19 cellular contexts compared by ENCODE assay signal in genomic region chr13:19283836-19284235, GRCh38.
"Had no signal": no experiment of that assay in that cellular context is flagged by ENCODE, and none has a peak within 500 bp of the region (broad histone marks: within the 10 kb centered on the region; RNA-seq: fewer than 3 reads in every experiment).

No MANE protein-coding gene starts in this region.

- H3K27me3 ChIP-seq: colonic mucosa, esophagus muscularis mucosa, foreskin keratinocyte, gastroesophageal sphincter, heart left ventricle, hepatocyte had no signal

- H3K4me3 ChIP-seq: colonic mucosa, esophagus muscularis mucosa, gastroesophageal sphincter, heart left ventricle, hepatocyte, mucosa of descending colon had no signal

- H3K27ac ChIP-seq: colonic mucosa, esophagus muscularis mucosa, foreskin keratinocyte, gastroesophageal sphincter, heart left ventricle, hepatocyte had no signal

- H3K4me1 ChIP-seq: colonic mucosa, esophagus muscularis mucosa, foreskin keratinocyte, gastroesophageal sphincter, heart left ventricle had no signal

- ATAC-seq: foreskin keratinocyte, gastroesophageal sphincter, heart left ventricle, left colon, left lobe of liver, left ventricle myocardium superior, mucosa of descending colon had no signal

- H3K9me3 ChIP-seq: colonic mucosa, heart left ventricle had no signal

- DNase-seq: colonic mucosa; cortex of kidney; effector memory CD4-positive, alpha-beta T cell; foreskin keratinocyte; heart left ventricle; hypothalamus; immature natural killer cell; islet precursor cell; kidney; kidney glomerular epithelial cell; left colon; left ventricle myocardium superior; mesenchymal stem cell; mucosa of descending colon; naive B cell had no signal

- H3K36me3 ChIP-seq: colonic mucosa, esophagus muscularis mucosa, gastroesophageal sphincter, heart left ventricle had no signal
